In the genomic region with DNA sequence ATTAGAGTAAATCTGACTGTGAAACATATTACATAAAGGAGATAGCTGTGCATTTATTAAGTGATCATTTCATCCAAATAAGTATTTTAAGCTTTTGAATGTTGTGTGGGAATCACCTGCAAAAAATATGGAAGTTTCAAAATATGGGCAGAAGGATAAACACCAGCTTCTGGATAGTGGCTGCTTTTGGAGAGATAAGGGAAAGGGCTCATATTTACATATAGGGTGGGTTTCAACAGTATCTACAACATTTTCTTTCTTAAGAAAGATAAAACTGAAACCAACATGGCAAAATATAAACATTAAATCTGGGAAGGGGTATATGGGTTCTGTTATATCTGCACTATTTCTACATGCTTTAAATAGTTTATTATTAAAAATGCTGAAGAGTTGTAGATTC, we compare ENCODE assay signal across 24 cellular contexts. TPM values are rescaled to one million over a fixed set of nuclear protein-coding genes. Genes with fewer than 3 reads are reported as not detected.
A peak's percentile ranks its signal among the peaks of the same experiment; 100 is the strongest.
DNase-seq lines count a peak whose midpoint lies in the region; ATAC-seq, FAIRE-seq and TF ChIP-seq lines count a peak whose summit lies in the region.
"Had no signal": no experiment of that assay in that cellular context is flagged by ENCODE, and none has a peak within 500 bp of the region (broad histone marks: within the 10 kb centered on the region; RNA-seq: fewer than 3 reads in every experiment).

No MANE protein-coding gene starts in this region.

- ATAC-seq in natural killer cell = no peak
- ATAC-seq in natural killer cell treated with Interleukin-12 subunit alpha and Interleukin-12 subunit beta and Interleukin-15 and Interleukin-18, amount 100 ng/mL, for 72 hours = no peak
- no peak for ATAC-seq in GM18520 (IDR thresholded peaks at IDR 0.05; ENCODE audit: unreplicated experiment)

- H3K27ac ChIP-seq in tibial nerve = no peak overlapping the region
- H3K27ac ChIP-seq: prostate gland, testis had no signal

- DNase-seq in natural killer cell (no peak), erythroblast (lab: John Stamatoyannopoulos, UW) (peak; percentile 42 to 67), tibial nerve (ENCODE audit: low spot score in 2 of 2) (no peak), GM12892 (ENCODE audit: insufficient read length) (no peak)
- DNase-seq in natural killer cell treated with Interleukin-12 subunit alpha and Interleukin-12 subunit beta and Interleukin-15 and Interleukin-18, amount 100 ng/mL, for 72 hours (ENCODE audit: low spot score) = no peak
- DNase-seq in activated T-helper 2 cell treated with anti-CD3 and anti-CD28 coated beads, Interferon-gamma antibody, Interleukin-2, Interleukin-4, amounts not matched to agents 10 μg/mL and 5 μg/mL and 100 μg/mL, durations not matched to agents 14 hours and 24 hours and 36 hours (ENCODE audit: low spot score) = no peak
- DNase-seq: activated CD4-positive, alpha-beta memory T cell treated with anti-CD3 and anti-CD28 coated beads, Interleukin-2, amount 10 ng/mL, durations not matched to agents 7 days and 5 days; activated naive CD4-positive, alpha-beta T cell treated with anti-CD3 and anti-CD28 coated beads, Interleukin-2, amount 10 ng/mL, durations not matched to agents 7 days and 5 days; C1 segment of cervical spinal cord; DND-41; glutamatergic neuron; HCEC 1CT; kidney glomerular epithelial cell; NCI-H1105; NCI-H1930; NCI-H524 treated with DMSO at 0.1 percent for 48 hours; stimulated activated naive CD4-positive, alpha-beta T cell treated with Interleukin-2 at 50 U/mL for 16 hours; testis had no signal

- no peaks in the 10 kb centered on the region for H3K9me3 Mint-ChIP-seq in natural killer cell
- no peaks in the 10 kb centered on the region for H3K9me3 Mint-ChIP-seq in natural killer cell treated with Interleukin-12 subunit alpha and Interleukin-12 subunit beta and Interleukin-15 and Interleukin-18, amount 100 ng/mL, for 72 hours
- H3K9me3 Mint-ChIP-seq in activated T-helper 2 cell treated with anti-CD3 and anti-CD28 coated beads, Interferon-gamma antibody, Interleukin-2, Interleukin-4, amounts not matched to agents 10 μg/mL and 5 μg/mL and 100 μg/mL, durations not matched to agents 14 hours and 24 hours and 36 hours = no peaks in the 10 kb centered on the region
- H3K9me3 Mint-ChIP-seq: activated CD4-positive, alpha-beta memory T cell treated with anti-CD3 and anti-CD28 coated beads, Interleukin-2, amount 10 ng/mL, durations not matched to agents 7 days and 5 days; activated naive CD4-positive, alpha-beta T cell treated with anti-CD3 and anti-CD28 coated beads, Interleukin-2, amount 10 ng/mL, durations not matched to agents 7 days and 5 days had no signal

- no peak for TF ChIP-seq CTCF in natural killer cell (IDR thresholded peaks at IDR 0.05)
- TF ChIP-seq CTCF in tibial nerve (IDR thresholded peaks at IDR 0.05) = no peak

- TF ChIP-seq EP300 in tibial nerve (IDR thresholded peaks at IDR 0.05) = no peak

- peaks cover 48 to 51% of the 10 kb centered on the region in 2 donors for H3K4me1 Mint-ChIP-seq in natural killer cell
- H3K4me1 Mint-ChIP-seq in natural killer cell treated with Interleukin-12 subunit alpha and Interleukin-12 subunit beta and Interleukin-15 and Interleukin-18, amount 100 ng/mL, for 72 hours (ENCODE audit: low read depth in 2 of 2) = peaks cover 28 to 49% of the 10 kb centered on the region in 2 donors
- peaks cover 50% of the 10 kb centered on the region for H3K4me1 Mint-ChIP-seq in activated T-helper 2 cell treated with anti-CD3 and anti-CD28 coated beads, Interferon-gamma antibody, Interleukin-2, Interleukin-4, amounts not matched to agents 10 μg/mL and 5 μg/mL and 100 μg/mL, durations not matched to agents 14 hours and 24 hours and 36 hours (ENCODE audit: low read depth)

- H3K36me3 ChIP-seq in tibial nerve = peaks cover 0 to 29% (median 0%) of the 10 kb centered on the region in 3 donors

- H3K9me3 ChIP-seq in tibial nerve = no peaks in the 10 kb centered on the region
- H3K9me3 ChIP-seq: prostate gland, testis had no signal

- no peaks in the 10 kb centered on the region for H3K27me3 Mint-ChIP-seq in natural killer cell (ENCODE audit: low read depth in 2 of 2)
- H3K27me3 Mint-ChIP-seq in natural killer cell treated with Interleukin-12 subunit alpha and Interleukin-12 subunit beta and Interleukin-15 and Interleukin-18, amount 100 ng/mL, for 72 hours = no peaks in the 10 kb centered on the region
- H3K27me3 Mint-ChIP-seq in activated T-helper 2 cell treated with anti-CD3 and anti-CD28 coated beads, Interferon-gamma antibody, Interleukin-2, Interleukin-4, amounts not matched to agents 10 μg/mL and 5 μg/mL and 100 μg/mL, durations not matched to agents 14 hours and 24 hours and 36 hours (ENCODE audit: low read depth) = no peaks in the 10 kb centered on the region
- H3K27me3 Mint-ChIP-seq: activated CD4-positive, alpha-beta memory T cell treated with anti-CD3 and anti-CD28 coated beads, Interleukin-2, amount 10 ng/mL, durations not matched to agents 7 days and 5 days; activated naive CD4-positive, alpha-beta T cell treated with anti-CD3 and anti-CD28 coated beads, Interleukin-2, amount 10 ng/mL, durations not matched to agents 7 days and 5 days had no signal

- H3K27me3 ChIP-seq in tibial nerve = no peaks in the 10 kb centered on the region
- H3K27me3 ChIP-seq: testis had no signal

- peaks cover 9% of the 10 kb centered on the region for H3K36me3 Mint-ChIP-seq in natural killer cell
- peaks cover 10% of the 10 kb centered on the region for H3K36me3 Mint-ChIP-seq in natural killer cell treated with Interleukin-12 subunit alpha and Interleukin-12 subunit beta and Interleukin-15 and Interleukin-18, amount 100 ng/mL, for 72 hours
- H3K36me3 Mint-ChIP-seq in activated T-helper 2 cell treated with anti-CD3 and anti-CD28 coated beads, Interferon-gamma antibody, Interleukin-2, Interleukin-4, amounts not matched to agents 10 μg/mL and 5 μg/mL and 100 μg/mL, durations not matched to agents 14 hours and 24 hours and 36 hours (ENCODE audit: low read depth) = peaks cover 62% of the 10 kb centered on the region

- H3K27ac Mint-ChIP-seq in natural killer cell = peak overlapping the region; percentile 25 to 35
- H3K27ac Mint-ChIP-seq in natural killer cell treated with Interleukin-12 subunit alpha and Interleukin-12 subunit beta and Interleukin-15 and Interleukin-18, amount 100 ng/mL, for 72 hours = peak overlapping the region in 1 of 2 donors; percentile 54
- peak overlapping the region; percentile 25 for H3K27ac Mint-ChIP-seq in activated T-helper 2 cell treated with anti-CD3 and anti-CD28 coated beads, Interferon-gamma antibody, Interleukin-2, Interleukin-4, amounts not matched to agents 10 μg/mL and 5 μg/mL and 100 μg/mL, durations not matched to agents 14 hours and 24 hours and 36 hours
- H3K27ac Mint-ChIP-seq: activated CD4-positive, alpha-beta memory T cell treated with anti-CD3 and anti-CD28 coated beads, Interleukin-2, amount 10 ng/mL, durations not matched to agents 7 days and 5 days; activated naive CD4-positive, alpha-beta T cell treated with anti-CD3 and anti-CD28 coated beads, Interleukin-2, amount 10 ng/mL, durations not matched to agents 7 days and 5 days had no signal

- intact Hi-C loops in natural killer cell (cut with micrococcal nuclease) = no loop called here
- intact Hi-C loops in activated T-helper 2 cell treated with anti-CD3 and anti-CD28 coated beads, Interferon-gamma antibody, Interleukin-2, Interleukin-4, amounts not matched to agents 10 μg/mL and 5 μg/mL and 100 μg/mL, durations not matched to agents 14 hours and 24 hours and 36 hours (cut with micrococcal nuclease) = loop anchor here (5.0 kb wide), 3 partner anchors 59 to 549 kb away; no protein-coding TSS in a partner anchor

- H3K4me3 Mint-ChIP-seq in natural killer cell = no peak overlapping the region
- H3K4me3 Mint-ChIP-seq in natural killer cell treated with Interleukin-12 subunit alpha and Interleukin-12 subunit beta and Interleukin-15 and Interleukin-18, amount 100 ng/mL, for 72 hours = no peak overlapping the region
- H3K4me3 Mint-ChIP-seq in activated T-helper 2 cell treated with anti-CD3 and anti-CD28 coated beads, Interferon-gamma antibody, Interleukin-2, Interleukin-4, amounts not matched to agents 10 μg/mL and 5 μg/mL and 100 μg/mL, durations not matched to agents 14 hours and 24 hours and 36 hours (ENCODE audit: low read depth) = no peak overlapping the region
- H3K4me3 Mint-ChIP-seq: activated CD4-positive, alpha-beta memory T cell treated with anti-CD3 and anti-CD28 coated beads, Interleukin-2, amount 10 ng/mL, durations not matched to agents 7 days and 5 days; activated naive CD4-positive, alpha-beta T cell treated with anti-CD3 and anti-CD28 coated beads, Interleukin-2, amount 10 ng/mL, durations not matched to agents 7 days and 5 days had no signal

- FAIRE-seq in GM12892 (lab: Jason Lieb, UNC) = no peak
- FAIRE-seq: GM18507, RCC 7860, urothelium cell line had no signal

- no peak overlapping the region for H3K4me3 ChIP-seq in tibial nerve
- H3K4me3 ChIP-seq: lung, prostate gland, testis had no signal

- H3K4me1 ChIP-seq in tibial nerve = peaks cover 0 to 45% (median 11%) of the 10 kb centered on the region in 4 donors
- H3K4me1 ChIP-seq: prostate gland had no signal

- no peak for TF ChIP-seq POLR2A in erythroblast (IDR thresholded peaks at IDR 0.05; ENCODE audit: low read length)
- TF ChIP-seq POLR2A in tibial nerve (IDR thresholded peaks at IDR 0.05) = no peak
- TF ChIP-seq POLR2A in GM12892 (IDR thresholded peaks at IDR 0.05; ENCODE audit: low read depth, low read length) = no peak

RNA-seq across cellular contexts. Expression of a gene that starts 12.3 kb away (rescaled TPM):
- 100 to 1,000 TPM; 110 to 147 (median 121) TPM for total RNA-seq in natural killer cell
- total RNA-seq in natural killer cell treated with Interleukin-12 subunit alpha and Interleukin-12 subunit beta and Interleukin-15 and Interleukin-18, amount 100 ng/mL, for 72 hours = 100 to 1,000 TPM in 1 of 2 donors, 10 to 100 TPM in 1; 98.0 to 135 TPM
- total RNA-seq in activated T-helper 2 cell treated with anti-CD3 and anti-CD28 coated beads, Interferon-gamma antibody, Interleukin-2, Interleukin-4, amounts not matched to agents 10 μg/mL and 5 μg/mL and 100 μg/mL, durations not matched to agents 14 hours and 24 hours and 36 hours = 178 and 182 TPM in 2 replicates
- total RNA-seq in tibial nerve = 100 to 1,000 TPM in 3 of 4 donors, 10 to 100 TPM in 1; 84.9 to 123 (median 110) TPM
- 90.0 TPM for polyA plus RNA-seq in GM12892 (2012; ENCODE audit: missing spikeins)

RNA-seq across cellular contexts. Expression of a gene that starts 27.8 kb away (rescaled TPM):
- total RNA-seq in natural killer cell (10 to 100 TPM; 42.8 to 51.5 (median 44.4) TPM), tibial nerve (100 to 1,000 TPM in 1 of 4 donors, 10 to 100 TPM in 3; 38.7 to 101 (median 46.9) TPM)
- 10 to 100 TPM; 42.4 to 49.5 TPM for total RNA-seq in natural killer cell treated with Interleukin-12 subunit alpha and Interleukin-12 subunit beta and Interleukin-15 and Interleukin-18, amount 100 ng/mL, for 72 hours
- 22.8 and 23.6 TPM in 2 replicates for total RNA-seq in activated T-helper 2 cell treated with anti-CD3 and anti-CD28 coated beads, Interferon-gamma antibody, Interleukin-2, Interleukin-4, amounts not matched to agents 10 μg/mL and 5 μg/mL and 100 μg/mL, durations not matched to agents 14 hours and 24 hours and 36 hours
- 16.9 TPM for polyA plus RNA-seq in GM12892 (2012; ENCODE audit: missing spikeins)

Comparison
In these comparisons a context has a peak if more than half of its experiments do, and no peak if none do; other contexts are left out.
1. DNase-seq: peak in erythroblast (2 of 2); none in natural killer cell (single experiment), natural killer cell treated with Interleukin-12 subunit alpha and Interleukin-12 subunit beta and Interleukin-15 and Interleukin-18, amount 100 ng/mL, for 72 hours (single experiment), activated T-helper 2 cell treated with anti-CD3 and anti-CD28 coated beads, Interferon-gamma antibody, Interleukin-2, Interleukin-4, amounts not matched to agents 10 μg/mL and 5 μg/mL and 100 μg/mL, durations not matched to agents 14 hours and 24 hours and 36 hours (single experiment), tibial nerve (0 of 2) and GM12892 (single experiment).